ENCODE assay signal across 8 cellular contexts in genomic region chr12:1529862-1530591, GRCh38.
DNase-seq lines count a peak whose midpoint lies in the region; ATAC-seq and TF ChIP-seq lines count a peak whose summit lies in the region.

No MANE protein-coding gene starts in this region.

- H3K27me3 ChIP-seq in WERI-Rb-1 (ENCODE audit: insufficient read depth, low read depth, severe bottlenecking), result peaks cover 18% of the 10 kb centered on the region
- H3K27me3 ChIP-seq in psoas muscle (ENCODE audit: insufficient read depth in 3 of 3, low read length in 2 of 3), result peaks cover 0 to 68% (median 28%) of the 10 kb centered on the region in 3 donors

- TF ChIP-seq CTCF in WERI-Rb-1 (IDR thresholded peaks at IDR 0.05; ENCODE audit: low read depth, low read length) (no peak), psoas muscle (IDR thresholded peaks at IDR 0.05) (no peak)

- DNase-seq in NCI-H748 (lab: John Stamatoyannopoulos, UW; ENCODE audit: unreplicated experiment) (peak; percentile 17), NCI-H748 treated with DMSO at 0.1 percent for 48 hours (lab: John Stamatoyannopoulos, UW) (no peak), WERI-Rb-1 (peak; percentile 20), Right ventricle myocardium inferior (ENCODE audit: missing footprints) (no peak), psoas muscle (peak in 1 of 2 donors; percentile 22)

- H3K4me1 ChIP-seq in psoas muscle, result peaks cover 9% of the 10 kb centered on the region

- WGBS in psoas muscle, 3 donors, result 4 to 8% (median 7%) methylated on average over 37 to 100 of the region's 101 CpGs

- H3K4me3 ChIP-seq in WERI-Rb-1 (ENCODE audit: low read depth, low read length) (peak overlapping the region; percentile 33), psoas muscle (peak overlapping the region; percentile 66)

- H3K27ac ChIP-seq in WERI-Rb-1 (no peak overlapping the region), psoas muscle (no peak overlapping the region)

- intact Hi-C loops in Right ventricle myocardium inferior (cut with DNase I), result no loop called here
- intact Hi-C loops in psoas muscle (cut with DNase I), result loop anchor here in 1 of 2 donors (5.0 kb wide), 1 partner anchor 63 kb away; no protein-coding TSS in a partner anchor

- H3K36me3 ChIP-seq in WERI-Rb-1, result no peaks in the 10 kb centered on the region
- no peaks in the 10 kb centered on the region for H3K36me3 ChIP-seq in psoas muscle (ENCODE audit: insufficient read depth in 1 of 2, low read depth in 1 of 2)

- H3K9me3 ChIP-seq in WERI-Rb-1 (ENCODE audit: severe bottlenecking) (no peaks in the 10 kb centered on the region), psoas muscle (no peaks in the 10 kb centered on the region)

- peak; percentile 70 for ATAC-seq in Right ventricle myocardium inferior
- peak in 3 of 4 donors; percentile 25 to 34 (median 33) for ATAC-seq in psoas muscle
- ATAC-seq in GM18511 (IDR thresholded peaks at IDR 0.05; ENCODE audit: unreplicated experiment), result no peak
- ATAC-seq in HG03175 (IDR thresholded peaks at IDR 0.05; ENCODE audit: unreplicated experiment), result no peak
- no peak for ATAC-seq in HG02763 (IDR thresholded peaks at IDR 0.05; ENCODE audit: unreplicated experiment)

Comparison
In these comparisons a context has a peak if more than half of its experiments do, and no peak if none do; other contexts are left out.
1. DNase-seq: peak in NCI-H748 (single experiment) and WERI-Rb-1 (single experiment); none in NCI-H748 treated with DMSO at 0.1 percent for 48 hours (single experiment) and Right ventricle myocardium inferior (single experiment).
2. ATAC-seq: peak in Right ventricle myocardium inferior (single experiment) and psoas muscle (3 of 4); none in GM18511 (single experiment), HG03175 (single experiment) and HG02763 (single experiment).